ENCODE assay signal across 10 cellular contexts in genomic region chr12:10362828-10363664, GRCh38. TPM values are rescaled to one million over a fixed set of nuclear protein-coding genes. Genes with fewer than 3 reads are reported as not detected.
DNase-seq lines count a peak whose midpoint lies in the region; ATAC-seq, FAIRE-seq and TF ChIP-seq lines count a peak whose summit lies in the region.
"Had no signal": no experiment of that assay in that cellular context is flagged by ENCODE, and none has a peak within 500 bp of the region (broad histone marks: within the 10 kb centered on the region; RNA-seq: fewer than 3 reads in every experiment).

No MANE protein-coding gene starts in this region.

- H3K14ac ChIP-seq in trophoblast cell (ENCODE audit: low read length): peak overlapping the region; percentile 40

- dilution Hi-C loops in endothelial cell of umbilical vein (cut with MboI; ENCODE audit: extremely low pct_ligation_motif_present, low sequenced_read_pairs): no loop called here

- H3K18ac ChIP-seq in trophoblast cell (ENCODE audit: low read length): no peak overlapping the region

- H3K4me3 ChIP-seq in endothelial cell of umbilical vein (replicated peaks in 1 of 3; ENCODE audit: insufficient read depth in 1 of 3, low read depth in 1 of 3, low read length in 3 of 3) (peak overlapping the region in 2 of 3 experiments; percentile 62 to 93), trophoblast cell (ENCODE audit: low read depth, low read length) (no peak overlapping the region)

- peak overlapping the region; percentile 86 for H2BK12ac ChIP-seq in trophoblast cell (ENCODE audit: low read length)

- no TSS peak for BruUV-seq in endothelial cell of umbilical vein (replicated peaks; lab: Mats Ljungman, UMichigan)

- H2AK5ac ChIP-seq in trophoblast cell (ENCODE audit: low read length): peak overlapping the region; percentile 53

- no peak for TF ChIP-seq CTCF in endothelial cell of umbilical vein (IDR thresholded peaks at IDR 0.05; ENCODE audit: extremely low read depth in 1 of 2, insufficient read depth in 1 of 2, low read depth in 1 of 2, low read length in 2 of 2)

- H3K79me2 ChIP-seq in endothelial cell of umbilical vein (ENCODE audit: control insufficient read depth, insufficient read depth, low read length) (no peaks in the 10 kb centered on the region), trophoblast cell (ENCODE audit: control insufficient read depth, insufficient read depth, low read length, poor library complexity) (peaks cover 4% of the 10 kb centered on the region)

- H3K27ac ChIP-seq in endothelial cell of umbilical vein (ENCODE audit: insufficient read depth, low read depth, low read length) (peak overlapping the region; percentile 77), trophoblast cell (ENCODE audit: low read depth, low read length) (peak overlapping the region; percentile 93)

- CTCF ChIA-PET in endothelial cell of umbilical vein (lab: Charles Lee): interaction anchor here (0.9 to 2.6 kb wide), 2 partner anchors 199 to 210 kb away, joined by 3 to 10 read pairs; no protein-coding TSS in a partner anchor

- H3K36me3 ChIP-seq in endothelial cell of umbilical vein (ENCODE audit: control insufficient read depth in 2 of 2, extremely low read depth in 1 of 2, insufficient read depth in 2 of 2, low read length in 2 of 2) (no peaks in the 10 kb centered on the region), trophoblast cell (ENCODE audit: control insufficient read depth in 1 of 2, insufficient read depth in 2 of 2, low read length in 2 of 2) (no peaks in the 10 kb centered on the region)

- POLR2A ChIA-PET in endothelial cell of umbilical vein (lab: Charles Lee): no interaction called here

- WGBS in trophoblast cell (ENCODE audit: extremely low coverage, insufficient coverage, insufficient read length): no CpG with 5 or more reads among the region's 9 CpGs

- DNase-seq in DMS53 treated with DMSO at 0.1 percent for 48 hours (lab: John Stamatoyannopoulos, UW; ENCODE audit: unreplicated experiment): peak; percentile 68
- DNase-seq in NCI-H2029 treated with DMSO at 0.1 percent for 48 hours (lab: John Stamatoyannopoulos, UW): peak; percentile 61
- peak; percentile 55 for DNase-seq in endothelial cell of umbilical vein (ENCODE audit: low read depth, low spot score)
- DNase-seq in trophoblast cell: no peak
- no peak for DNase-seq in GM03348 (ENCODE audit: low spot score)
- no peak for DNase-seq in T-helper 1 cell
- no peak for DNase-seq in left lobe of liver (ENCODE audit: low spot score)

- no peak overlapping the region for H3K23ac ChIP-seq in trophoblast cell (ENCODE audit: low read length)

- H3K4me1 ChIP-seq in endothelial cell of umbilical vein (ENCODE audit: control insufficient read depth, extremely low read depth, insufficient read depth, low read length) (peaks cover 26% of the 10 kb centered on the region), trophoblast cell (ENCODE audit: control insufficient read depth in 1 of 2, insufficient read depth in 2 of 2, low read length in 2 of 2) (peaks cover 23 to 33% of the 10 kb centered on the region in 2 experiments)

- H2AFZ ChIP-seq in endothelial cell of umbilical vein (ENCODE audit: low read depth, low read length) (peak overlapping the region; percentile 99), trophoblast cell (ENCODE audit: insufficient read depth, low read length, poor library complexity) (no peak overlapping the region)

- H2BK5ac ChIP-seq in trophoblast cell (ENCODE audit: low read depth, low read length, poor library complexity): peak overlapping the region; percentile 66

- ATAC-seq in left lobe of liver (no peak), GM18498 (IDR thresholded peaks at IDR 0.05; ENCODE audit: unreplicated experiment) (no peak)

- H2BK120ac ChIP-seq in trophoblast cell (ENCODE audit: insufficient read depth, low read length, poor library complexity): peak overlapping the region; percentile 76

- H3K4me2 ChIP-seq in endothelial cell of umbilical vein (ENCODE audit: insufficient read depth, low read length): peak overlapping the region; percentile 93
- no peak overlapping the region for H3K4me2 ChIP-seq in trophoblast cell (ENCODE audit: low read length)

- H3K4ac ChIP-seq in trophoblast cell (ENCODE audit: low read depth, low read length): peak overlapping the region; percentile 59

- intact Hi-C loops in endothelial cell of umbilical vein (cut with micrococcal nuclease): loop anchor here (1.0 to 10.0 kb wide), 2 partner anchors 22 to 348 kb away; partner anchors contain the start of gene CLEC12B

- H4K12ac ChIP-seq in trophoblast cell (ENCODE audit: low read depth, low read length): no peak overlapping the region

- H4K20me1 ChIP-seq in endothelial cell of umbilical vein (replicated peaks; ENCODE audit: control insufficient read depth, extremely low read depth, insufficient read depth, low read length): no peaks in the 10 kb centered on the region

- H4K91ac ChIP-seq in trophoblast cell (ENCODE audit: low read depth, low read length): peak overlapping the region; percentile 61

- peaks cover 26% of the 10 kb centered on the region for H3K79me1 ChIP-seq in trophoblast cell (ENCODE audit: low read length)

- peak overlapping the region; percentile 80 for H4K8ac ChIP-seq in trophoblast cell (ENCODE audit: low read depth, low read length)

- no peaks in the 10 kb centered on the region for H3K9me3 ChIP-seq in endothelial cell of umbilical vein (replicated peaks; ENCODE audit: control insufficient read depth, insufficient read depth, low read length)
- H3K9me3 ChIP-seq in trophoblast cell (ENCODE audit: insufficient read depth, low read depth, low read length): no peaks in the 10 kb centered on the region

- H3K9me1 ChIP-seq in endothelial cell of umbilical vein (replicated peaks; ENCODE audit: control insufficient read depth, extremely low read depth, insufficient read depth, low read length): no peaks in the 10 kb centered on the region

- no peak for FAIRE-seq in endothelial cell of umbilical vein (lab: Jason Lieb, UNC)
- FAIRE-seq: colon, GM18507 had no signal

- no peak for TF ChIP-seq POLR2A in endothelial cell of umbilical vein (IDR thresholded peaks at IDR 0.05; ENCODE audit: low read depth, low read length)

- H3K27me3 ChIP-seq in endothelial cell of umbilical vein (ENCODE audit: control insufficient read depth in 2 of 2, insufficient read depth in 2 of 2, low read length in 2 of 2) (no peaks in the 10 kb centered on the region), trophoblast cell (ENCODE audit: insufficient read depth, low read length) (no peaks in the 10 kb centered on the region)

- peak overlapping the region; percentile 81 for H3K9ac ChIP-seq in endothelial cell of umbilical vein (replicated peaks; ENCODE audit: extremely low read depth, insufficient read depth, low read length)
- no peak overlapping the region for H3K9ac ChIP-seq in trophoblast cell (ENCODE audit: low read length)

TF ChIP-seq in endothelial cell of umbilical vein, 7 proteins besides CTCF, POLR2A, EP300 and RAD21 (continues in another document):
- TF ChIP-seq EZH2 (IDR thresholded peaks at IDR 0.05; ENCODE audit: borderline replicate concordance, low read depth, low read length, severe bottlenecking): no peak
- no peak for TF ChIP-seq POLR2AphosphoS5 (IDR thresholded peaks at IDR 0.05; ENCODE audit: insufficient read depth, low read depth, low read length)
- TF ChIP-seq GATA2 (IDR thresholded peaks at IDR 0.05; ENCODE audit: insufficient read depth, insufficient read length, low read depth, low read length): no peak

RNA-seq across cellular contexts. Expression of gene KLRK1, which starts 26.8 kb away (rescaled TPM):
- total RNA-seq in endothelial cell of umbilical vein (not detected in 2 replicates), left lobe of liver (0.55 TPM)
- polyA plus RNA-seq in endothelial cell of umbilical vein: not detected in 2 replicates
- not detected in 2 replicates for polyA plus RNA-seq in endothelial cell of umbilical vein (2011; cell fraction: cytosol; rRNA removed)
- polyA plus RNA-seq in endothelial cell of umbilical vein (2011; cell fraction: nucleus; rRNA removed): 0.08 TPM in 1 of 2 replicates, not detected in the other
- 0.17 and 0.41 TPM in 2 replicates for polyA plus RNA-seq in endothelial cell of umbilical vein (2012)
- not detected in 2 replicates for polyA minus RNA-seq in endothelial cell of umbilical vein
- polyA minus RNA-seq in endothelial cell of umbilical vein (2011; cell fraction: cytosol; rRNA and poly(A)+ RNA removed): 40.6 TPM
- not detected in 2 replicates for polyA minus RNA-seq in endothelial cell of umbilical vein (2011; cell fraction: nucleus; rRNA and poly(A)+ RNA removed)
- 1.6 and 1.8 TPM in 2 replicates for polyA plus RNA-seq in trophoblast cell (2013)

RNA-seq across cellular contexts. Expression of gene KLRC4, which starts 46.5 kb away (rescaled TPM):
- not detected in 2 replicates for total RNA-seq in endothelial cell of umbilical vein
- polyA plus RNA-seq in endothelial cell of umbilical vein: not detected in 2 replicates
- polyA plus RNA-seq in endothelial cell of umbilical vein (2011; cell fraction: cytosol; rRNA removed): not detected in 2 replicates
- polyA plus RNA-seq in endothelial cell of umbilical vein (2011; cell fraction: nucleus; rRNA removed): not detected in 2 replicates
- polyA plus RNA-seq in endothelial cell of umbilical vein (2012): not detected in 2 replicates
- polyA minus RNA-seq in endothelial cell of umbilical vein: not detected in 2 replicates
- not detected for polyA minus RNA-seq in endothelial cell of umbilical vein (2011; cell fraction: cytosol; rRNA and poly(A)+ RNA removed)
- not detected in 2 replicates for polyA minus RNA-seq in endothelial cell of umbilical vein (2011; cell fraction: nucleus; rRNA and poly(A)+ RNA removed)
- 0.11 and 0.29 TPM in 2 replicates for polyA plus RNA-seq in trophoblast cell (2013)
- not detected for total RNA-seq in left lobe of liver

RNA-seq across cellular contexts. Expression of gene KLRD1, which starts 55.4 kb away (rescaled TPM):
- total RNA-seq in endothelial cell of umbilical vein: 0.13 and 0.18 TPM in 2 replicates
- polyA plus RNA-seq in endothelial cell of umbilical vein: 0.06 and 0.15 TPM in 2 replicates
- 0.01 and 0.05 TPM in 2 replicates for polyA plus RNA-seq in endothelial cell of umbilical vein (2011; cell fraction: cytosol; rRNA removed)
- 0.53 and 0.85 TPM in 2 replicates for polyA plus RNA-seq in endothelial cell of umbilical vein (2011; cell fraction: nucleus; rRNA removed)
- polyA plus RNA-seq in endothelial cell of umbilical vein (2012): 0.21 and 0.63 TPM in 2 replicates
- 0.39 and 0.40 TPM in 2 replicates for polyA minus RNA-seq in endothelial cell of umbilical vein
- not detected for polyA minus RNA-seq in endothelial cell of umbilical vein (2011; cell fraction: cytosol; rRNA and poly(A)+ RNA removed)
- polyA minus RNA-seq in endothelial cell of umbilical vein (2011; cell fraction: nucleus; rRNA and poly(A)+ RNA removed): 1.2 and 1.3 TPM in 2 replicates
- 0.11 and 0.26 TPM in 2 replicates for polyA plus RNA-seq in trophoblast cell (2013)
- total RNA-seq in left lobe of liver: 0.53 TPM

RNA-seq across cellular contexts. Expression of gene KLRC3, which starts 57.3 kb away (rescaled TPM):
- total RNA-seq in endothelial cell of umbilical vein (not detected in 2 replicates), left lobe of liver (not detected)
- not detected in 2 replicates for polyA plus RNA-seq in endothelial cell of umbilical vein
- not detected in 2 replicates for polyA plus RNA-seq in endothelial cell of umbilical vein (2011; cell fraction: cytosol; rRNA removed)
- not detected in 2 replicates for polyA plus RNA-seq in endothelial cell of umbilical vein (2011; cell fraction: nucleus; rRNA removed)
- polyA plus RNA-seq in endothelial cell of umbilical vein (2012): not detected in 2 replicates
- not detected in 2 replicates for polyA minus RNA-seq in endothelial cell of umbilical vein
- polyA minus RNA-seq in endothelial cell of umbilical vein (2011; cell fraction: cytosol; rRNA and poly(A)+ RNA removed): 8.1 TPM
- polyA minus RNA-seq in endothelial cell of umbilical vein (2011; cell fraction: nucleus; rRNA and poly(A)+ RNA removed): not detected in 2 replicates
- polyA plus RNA-seq in trophoblast cell (2013): 0.15 and 0.17 TPM in 2 replicates

Comparison
In these comparisons a context has a peak if more than half of its experiments do, and no peak if none do; other contexts are left out.
1. DNase-seq: peak in DMS53 treated with DMSO at 0.1 percent for 48 hours (single experiment), NCI-H2029 treated with DMSO at 0.1 percent for 48 hours (single experiment) and endothelial cell of umbilical vein (single experiment); none in trophoblast cell (0 of 2), GM03348 (single experiment), T-helper 1 cell (0 of 5) and left lobe of liver (single experiment).